16 cellular contexts compared by ENCODE assay signal in the genomic region with DNA sequence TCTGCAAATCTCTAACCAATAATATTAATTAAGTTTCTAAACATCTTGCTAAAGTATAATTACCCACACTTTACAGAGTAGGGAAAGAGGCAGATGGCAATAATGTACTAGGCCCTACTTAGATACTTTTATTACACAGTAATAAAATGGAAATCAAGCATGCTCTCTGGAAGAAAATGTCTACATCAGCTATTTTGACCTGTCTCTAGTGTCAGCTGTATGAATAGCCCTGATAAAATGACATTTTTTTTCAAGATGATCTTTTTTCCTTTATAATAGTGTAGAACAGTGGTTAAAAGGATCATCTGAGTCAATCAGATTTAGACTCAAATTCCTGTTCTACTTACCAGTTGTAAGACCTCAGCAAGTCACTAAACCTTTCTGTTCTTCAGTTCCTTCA.
DNase-seq lines count a peak whose midpoint lies in the region; ATAC-seq, FAIRE-seq and TF ChIP-seq lines count a peak whose summit lies in the region.
"Had no signal": no experiment of that assay in that cellular context is flagged by ENCODE, and none has a peak within 500 bp of the region (broad histone marks: within the 10 kb centered on the region; RNA-seq: fewer than 3 reads in every experiment).

No MANE protein-coding gene starts in this region.

- in situ Hi-C loops in IMR-90 (cut with MboI; ENCODE audit: low sequenced_read_pairs), result no loop called here
- in situ Hi-C loops in K562 (cut with MboI), result no loop called here

- H3K4me1 ChIP-seq in IMR-90 (ENCODE audit: control insufficient read depth, insufficient read depth, low read length) (no peaks in the 10 kb centered on the region), K562 (replicated peaks in 1 of 2; ENCODE audit: control insufficient read depth in 2 of 2, insufficient read depth in 2 of 2, low read length in 2 of 2) (no peaks in the 10 kb centered on the region), SK-N-SH (ENCODE audit: control insufficient read depth in 1 of 2, insufficient read depth in 2 of 2, low read depth in 1 of 2, low read length in 1 of 2) (no peaks in the 10 kb centered on the region)
- H3K4me1 ChIP-seq: HAP-1 had no signal

- no peak overlapping the region for H2BK120ac ChIP-seq in IMR-90 (ENCODE audit: low read depth, low read length)

- H3K23ac ChIP-seq in IMR-90 (ENCODE audit: low read depth, low read length), result no peak overlapping the region

- H3K9ac ChIP-seq in IMR-90 (ENCODE audit: low read depth, low read length) (no peak overlapping the region), K562 (ENCODE audit: insufficient read depth in 1 of 2, low read depth in 2 of 2, low read length in 2 of 2) (no peak overlapping the region), SK-N-SH (no peak overlapping the region)

- TF ChIP-seq POLR2A in IMR-90 (IDR thresholded peaks at IDR 0.05; ENCODE audit: low read depth, low read length) (no peak), K562 (conservative IDR thresholded peaks at IDR 0.05) (no peak)

- no peak for TF ChIP-seq RAD21 in IMR-90 (IDR thresholded peaks at IDR 0.05; ENCODE audit: low read length)
- TF ChIP-seq RAD21 in K562 (CRISPR knock-in tag; conservative IDR thresholded peaks at IDR 0.05 in 1 of 2, IDR thresholded peaks at IDR 0.05 in 1 of 2), result no peak
- TF ChIP-seq RAD21 in SK-N-SH (IDR thresholded peaks at IDR 0.05; ENCODE audit: low read length), result no peak

- POLR2A ChIA-PET in IMR-90 (lab: Charles Lee; ENCODE audit: unreplicated experiment), result no interaction called here
- POLR2A ChIA-PET in K562 (lab: Yijun Ruan, JAX), result interaction anchor here (0.6 kb wide), 1 partner anchor 11 kb away, joined by 3 read pairs; no protein-coding TSS in a partner anchor
- POLR2A ChIA-PET in SK-N-SH (lab: Yijun Ruan, JAX), result no interaction called here

- FAIRE-seq in K562 (lab: Jason Lieb, UNC), result no peak
- FAIRE-seq: A204.1, G401.6, GM12891, GM19239 had no signal

- TF ChIP-seq CTCF in IMR-90 (conservative IDR thresholded peaks at IDR 0.05; ENCODE audit: low read depth, low read length) (no peak), K562 (IDR thresholded peaks at IDR 0.05 in 2 of 3, conservative IDR thresholded peaks at IDR 0.05 in 1 of 3; ENCODE audit: insufficient read depth in 2 of 3, low read depth in 1 of 3, low read length in 3 of 3) (no peak), SK-N-SH (IDR thresholded peaks at IDR 0.05) (no peak)

- no peak for TF ChIP-seq EP300 in K562 (IDR thresholded peaks at IDR 0.05; ENCODE audit: low read length)
- TF ChIP-seq EP300 in SK-N-SH (IDR thresholded peaks at IDR 0.05; ENCODE audit: borderline replicate concordance in 1 of 2, low read depth in 1 of 2, low read length in 1 of 2), result no peak

- dilution Hi-C loops in IMR-90 (cut with HindIII; ENCODE audit: low sequenced_read_pairs, unreplicated experiment), result no loop called here

- H3K9me3 ChIP-seq in IMR-90 (ENCODE audit: control insufficient read depth, insufficient read depth, low read length), result no peaks in the 10 kb centered on the region
- H3K9me3 ChIP-seq in K562 (replicated peaks; ENCODE audit: control insufficient read depth, insufficient read depth, low read depth, low read length), result no peaks in the 10 kb centered on the region; the same call in 1 of the 2 replicates
- no peaks in the 10 kb centered on the region for H3K9me3 ChIP-seq in SK-N-SH
- H3K9me3 ChIP-seq: HAP-1 had no signal

- peak; percentile 2 for DNase-seq in DMS 273 (lab: John Stamatoyannopoulos, UW; ENCODE audit: unreplicated experiment)
- DNase-seq in IMR-90, result no peak
- no peak for DNase-seq in K562 (ENCODE audit: extremely low read depth in 1 of 4, low spot score in 3 of 4)
- DNase-seq in DMS153 treated with DMSO at 0.1 percent for 48 hours (lab: John Stamatoyannopoulos, UW; ENCODE audit: unreplicated experiment), result no peak
- DNase-seq in SK-N-SH, result no peak
- DNase-seq: AML-193; CD4-positive, alpha-beta T cell; KG1 had no signal

- ATAC-seq in IMR-90 (ENCODE audit: low read depth), result no peak
- no peak for ATAC-seq in K562
- no peak for ATAC-seq in HG02642 (IDR thresholded peaks at IDR 0.05; ENCODE audit: poor library complexity, unreplicated experiment)

- intact Hi-C loops in IMR-90 (cut with micrococcal nuclease) (no loop called here), K562 (cut with micrococcal nuclease) (no loop called here)

- BruUV-seq in IMR-90 (replicated peaks; lab: Mats Ljungman, UMichigan), result no TSS peak
- no TSS peak for BruUV-seq in K562 (replicated peaks; lab: Mats Ljungman, UMichigan)

- H3K79me1 ChIP-seq in IMR-90 (ENCODE audit: low read depth in 1 of 2, low read length in 2 of 2), result no peaks in the 10 kb centered on the region

- H3K56ac ChIP-seq in IMR-90 (ENCODE audit: extremely low read depth, insufficient read depth, low read length), result no peak overlapping the region

- H3K79me2 ChIP-seq in K562 (ENCODE audit: control insufficient read depth, insufficient read depth, low read length), result no peaks in the 10 kb centered on the region
- H3K79me2 ChIP-seq in SK-N-SH (ENCODE audit: insufficient read depth), result no peaks in the 10 kb centered on the region

- H2BK5ac ChIP-seq in IMR-90 (ENCODE audit: low read depth, low read length, poor library complexity, severe bottlenecking), result no peak overlapping the region

- no peaks in the 10 kb centered on the region for H3K36me3 ChIP-seq in IMR-90 (ENCODE audit: control insufficient read depth, insufficient read depth, low read length)
- H3K36me3 ChIP-seq in K562 (ENCODE audit: control insufficient read depth, insufficient read depth, low read length), result no peaks in the 10 kb centered on the region
- H3K36me3 ChIP-seq in SK-N-SH (replicated peaks in 1 of 2; ENCODE audit: control insufficient read depth in 1 of 2, insufficient read depth in 2 of 2, low read length in 1 of 2), result no peaks in the 10 kb centered on the region
- H3K36me3 ChIP-seq: HAP-1 had no signal

- H4K20me1 ChIP-seq in IMR-90 (ENCODE audit: insufficient read depth, low read length), result no peaks in the 10 kb centered on the region
- H4K20me1 ChIP-seq in K562 (replicated peaks; ENCODE audit: control insufficient read depth, insufficient read depth, low read length), result no peaks in the 10 kb centered on the region
- H4K20me1 ChIP-seq in SK-N-SH (ENCODE audit: insufficient read depth), result no peaks in the 10 kb centered on the region

- H3K4ac ChIP-seq in IMR-90 (ENCODE audit: low read depth, low read length), result no peak overlapping the region

- no peak overlapping the region for H4K91ac ChIP-seq in IMR-90 (ENCODE audit: insufficient read depth, low read depth, low read length)

- H2AFZ ChIP-seq in IMR-90 (replicated peaks; ENCODE audit: low read length, poor library complexity) (no peak overlapping the region), K562 (ENCODE audit: low read depth, low read length) (no peak overlapping the region), SK-N-SH (ENCODE audit: low read depth) (no peak overlapping the region)

- no peak overlapping the region for H2AK5ac ChIP-seq in IMR-90 (ENCODE audit: low read depth, low read length)

- no peak overlapping the region for H2BK15ac ChIP-seq in IMR-90 (ENCODE audit: low read depth, low read length)

- no peaks in the 10 kb centered on the region for H3K27me3 ChIP-seq in IMR-90 (ENCODE audit: control insufficient read depth, insufficient read depth, low read length)
- H3K27me3 ChIP-seq in K562 (ENCODE audit: control insufficient read depth in 2 of 2, insufficient read depth in 2 of 2, low read length in 2 of 2), result no peaks in the 10 kb centered on the region
- no peaks in the 10 kb centered on the region for H3K27me3 ChIP-seq in SK-N-SH (ENCODE audit: insufficient read depth)

- no peak overlapping the region for H3K18ac ChIP-seq in IMR-90 (ENCODE audit: low read depth, low read length)

- no peaks in the 10 kb centered on the region for H3K9me1 ChIP-seq in IMR-90 (ENCODE audit: insufficient read depth, low read length)
- no peaks in the 10 kb centered on the region for H3K9me1 ChIP-seq in K562 (ENCODE audit: control insufficient read depth, insufficient read depth, low read length)

- no peaks in the 10 kb centered on the region for H3F3A ChIP-seq in SK-N-SH (replicated peaks; ENCODE audit: insufficient read depth)

- no peak overlapping the region for H3K14ac ChIP-seq in IMR-90 (replicated peaks; ENCODE audit: low read depth, low read length)

- CTCF ChIA-PET in IMR-90 (lab: Yijun Ruan, JAX) (no interaction called here), K562 (lab: Yijun Ruan, JAX; ENCODE audit: low intra/inter-chr PET ratio) (no interaction called here), SK-N-SH (lab: Yijun Ruan, JAX) (no interaction called here)

- H3K4me3 ChIP-seq in IMR-90 (ENCODE audit: insufficient read depth, low read depth, low read length) (no peak overlapping the region), K562 (no peak overlapping the region), SK-N-SH (ENCODE audit: low read depth in 2 of 2, low read length in 1 of 2) (no peak overlapping the region)
- H3K4me3 ChIP-seq: HAP-1 had no signal

- H2BK20ac ChIP-seq in IMR-90 (ENCODE audit: low read depth, low read length), result no peak overlapping the region

- no peak overlapping the region for H3K27ac ChIP-seq in IMR-90 (ENCODE audit: insufficient read depth, low read length)
- no peak overlapping the region for H3K27ac ChIP-seq in K562 (ENCODE audit: extremely low read depth, low read depth, low read length)
- H3K27ac ChIP-seq in SK-N-SH (ENCODE audit: low read depth in 2 of 2, low read length in 1 of 2), result no peak overlapping the region
- H3K27ac ChIP-seq: C4-2B, HL-60 had no signal

- no peak overlapping the region for H4K5ac ChIP-seq in IMR-90 (ENCODE audit: low read depth, low read length)

- H2AK9ac ChIP-seq in IMR-90 (replicated peaks; ENCODE audit: low read depth, low read length, poor library complexity), result no peak overlapping the region

- H3K4me2 ChIP-seq in IMR-90 (ENCODE audit: low read depth, low read length), result no peak overlapping the region
- no peak overlapping the region for H3K4me2 ChIP-seq in K562 (ENCODE audit: insufficient read depth, low read length)
- H3K4me2 ChIP-seq in SK-N-SH, result no peak overlapping the region

- H4K8ac ChIP-seq in IMR-90 (ENCODE audit: low read depth in 2 of 2, low read length in 2 of 2), result no peak overlapping the region

- H3K9me2 ChIP-seq in SK-N-SH, result no peaks in the 10 kb centered on the region

TF ChIP-seq in IMR-90, 13 proteins besides CTCF, POLR2A, EP300 and RAD21:
- TF ChIP-seq RCOR1 (IDR thresholded peaks at IDR 0.05; ENCODE audit: insufficient replicate concordance, low read length), result no peak
- TF ChIP-seq MAFK (IDR thresholded peaks at IDR 0.05; ENCODE audit: low read depth, low read length), result peak; percentile 81

TF ChIP-seq in K562, 482 proteins besides CTCF, POLR2A, EP300 and RAD21 (continues in another document):
- TF ChIP-seq ZNF77 (CRISPR knock-in tag; IDR thresholded peaks at IDR 0.05), result no peak

TF ChIP-seq in SK-N-SH, 30 proteins besides CTCF, POLR2A, EP300 and RAD21 (continues in another document):
- no peak for TF ChIP-seq SIN3A (IDR thresholded peaks at IDR 0.05; ENCODE audit: borderline replicate concordance, low read depth, low read length)
- TF ChIP-seq TCF12 (IDR thresholded peaks at IDR 0.05), result no peak
- TF ChIP-seq FOXM1 (IDR thresholded peaks at IDR 0.05; ENCODE audit: low read depth), result no peak
- TF ChIP-seq MEF2A (IDR thresholded peaks at IDR 0.05; ENCODE audit: borderline replicate concordance, low read depth), result no peak
- TF ChIP-seq SMC3 (IDR thresholded peaks at IDR 0.05; ENCODE audit: low read depth, low read length), result no peak
- TF ChIP-seq RFX5 (IDR thresholded peaks at IDR 0.05; ENCODE audit: low read length), result no peak
